8 cellular contexts compared by ENCODE assay signal in the genomic region with DNA sequence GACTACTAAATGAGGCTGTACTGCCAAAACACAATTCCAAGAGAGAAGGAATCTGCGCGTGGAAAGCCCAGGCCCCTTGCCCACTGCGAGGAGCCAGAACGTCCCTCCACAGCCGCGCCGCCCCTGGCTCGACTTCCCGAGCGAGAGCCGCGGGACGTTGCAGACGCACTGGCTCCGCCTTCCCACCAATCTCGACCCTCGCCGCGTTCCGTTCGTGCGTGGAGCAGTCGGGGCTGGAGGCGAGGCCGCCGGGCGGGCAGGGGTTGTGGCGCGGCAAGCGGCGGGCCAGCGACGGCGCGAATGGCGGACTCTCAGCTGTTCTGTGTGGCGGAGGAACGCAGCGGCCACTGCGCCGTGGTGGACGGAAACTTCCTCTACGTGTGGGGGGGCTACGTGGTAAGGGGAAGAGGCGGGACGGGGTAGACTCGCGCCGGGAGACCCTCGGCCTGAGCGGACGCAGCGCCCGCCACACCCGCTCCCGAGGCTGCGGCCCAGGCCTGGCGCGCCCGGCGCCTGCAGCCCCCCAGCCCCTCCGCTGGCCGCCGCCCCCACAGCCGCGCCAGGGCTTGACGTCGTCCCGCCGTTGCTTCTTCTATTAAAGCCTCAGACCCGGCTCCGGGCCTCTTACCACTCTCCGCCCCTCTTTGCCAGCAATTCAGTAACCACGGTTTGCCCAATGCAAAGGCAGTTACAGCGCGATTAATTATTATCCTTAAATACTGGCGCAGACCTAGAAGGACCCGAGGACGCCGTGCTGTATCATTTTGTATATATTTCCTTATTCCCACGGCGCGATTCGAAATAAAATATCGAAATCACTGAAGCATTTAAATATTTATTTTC. TPM values are rescaled to one million over a fixed set of nuclear protein-coding genes. Genes with fewer than 3 reads are reported as not detected.
DNase-seq lines count a peak whose midpoint lies in the region; ATAC-seq, FAIRE-seq and TF ChIP-seq lines count a peak whose summit lies in the region.

TSS of gene KLHDC1 (plus strand) at position 226 of the 843 bp plus-strand sequence. CDS start at position 301, 75 bp downstream.

- TF ChIP-seq POLR2A in GM12891 (IDR thresholded peaks at IDR 0.05; ENCODE audit: low read depth, low read length) = no peak

- H3K27ac ChIP-seq in angular gyrus (ENCODE audit: low read depth, low read length) = peak within 1 kb of the TSS; percentile 86
- peak within 1 kb of the TSS; percentile 59 for H3K27ac ChIP-seq in right cardiac atrium (ENCODE audit: low read length)

- no peaks in the 10 kb centered on the region for H3K4me1 ChIP-seq in right cardiac atrium (ENCODE audit: control insufficient read depth, insufficient read depth, low read length)

- DNase-seq in GM12891 (ENCODE audit: insufficient read length, low spot score) (peak; percentile 52), NCI-H1417 treated with DMSO at 0.1 percent for 48 hours (lab: John Stamatoyannopoulos, UW) (peak; percentile 26), T-helper 2 cell (peak; percentile 58 to 84 (median 74)), right cardiac atrium (peak; percentile 91 to 97 (median 96)), putamen (ENCODE audit: low spot score) (peak; percentile 88), urothelium cell line (ENCODE audit: low spot score) (peak; percentile 87)

- peak within 1 kb of the TSS; percentile 76 for H3K4me3 ChIP-seq in right cardiac atrium (ENCODE audit: low read length)

- no peaks in the 10 kb centered on the region for H3K9me3 ChIP-seq in right cardiac atrium (ENCODE audit: control insufficient read depth, low read length)

- no peaks in the 10 kb centered on the region for H3K27me3 ChIP-seq in right cardiac atrium (ENCODE audit: control insufficient read depth, insufficient read depth)

- under 1% methylated on average over 85 of the region's 85 CpGs for WGBS in right cardiac atrium

- peak; percentile 67 for ATAC-seq in HG02678 (IDR thresholded peaks at IDR 0.05; ENCODE audit: unreplicated experiment)
- ATAC-seq in right cardiac atrium = peak; percentile 94 to 96

- intact Hi-C loops in right cardiac atrium (cut with DNase I) = no loop called here

- FAIRE-seq in GM12891 (lab: Jason Lieb, UNC) (peak; percentile 88), urothelium cell line (lab: Jason Lieb, UNC) (peak; percentile 95)

TF ChIP-seq in GM12891, 5 proteins besides CTCF, POLR2A, EP300 and RAD21:
- TF ChIP-seq POLR2AphosphoS5 (IDR thresholded peaks at IDR 0.05; ENCODE audit: low read depth, low read length) (peak; percentile 50; the same call in 1 of the 2 replicates), TAF1 (IDR thresholded peaks at IDR 0.05; ENCODE audit: low read depth, low read length) (no peak), POU2F2 (IDR thresholded peaks at IDR 0.05; ENCODE audit: low read depth, low read length) (no peak), SPI1 (IDR thresholded peaks at IDR 0.05; ENCODE audit: low read depth, low read length) (no peak)

RNA-seq across cellular contexts. Expression of gene KLHDC1, which starts in this region (rescaled TPM):
- 0.82 TPM for polyA plus RNA-seq in GM12891 (2012; ENCODE audit: low read depth, missing spikeins)
- total RNA-seq in right cardiac atrium = 10 to 100 TPM; 10.4 to 14.5 (median 12.1) TPM
- polyA plus RNA-seq in right cardiac atrium = 5.3 TPM

Comparison
In these comparisons a context has a peak if more than half of its experiments do, and no peak if none do; other contexts are left out.
1. Peak in every context shown above with its lines: DNase-seq, ATAC-seq, H3K4me3 ChIP-seq and H3K27ac ChIP-seq.
2. DNase-seq: peak in every context shown above with its lines; median percentile 96 in right cardiac atrium; 88 in putamen; 87 in urothelium cell line; 74 in T-helper 2 cell; 52 in GM12891; 26 in NCI-H1417 treated with DMSO at 0.1 percent for 48 hours.